In genomic region chrX:10986616-10987015, GRCh38 we compare ENCODE assay signal across 25 cellular contexts.
DNase-seq lines count a peak whose midpoint lies in the region; ATAC-seq, FAIRE-seq and TF ChIP-seq lines count a peak whose summit lies in the region.
"Had no signal": no experiment of that assay in that cellular context is flagged by ENCODE, and none has a peak within 500 bp of the region (broad histone marks: within the 10 kb centered on the region; RNA-seq: fewer than 3 reads in every experiment).

No MANE protein-coding gene starts in this region.

- in situ Hi-C loops in astrocyte of the cerebellum (cut with HindIII; ENCODE audit: low sequenced_read_pairs): no loop called here

- no peak overlapping the region for H3K27ac ChIP-seq in right cardiac atrium (ENCODE audit: low read length)
- H3K27ac ChIP-seq: BLaER1 treated with 17β-estradiol and CSF1 and Interleukin-3, amounts not matched to agents 10 nM and 100 nM; RWPE1 had no signal

- TF ChIP-seq CTCF in AG10803 (conservative IDR thresholded peaks at IDR 0.05; ENCODE audit: low read length): no peak
- no peak for TF ChIP-seq CTCF in astrocyte of the cerebellum (IDR thresholded peaks at IDR 0.05; ENCODE audit: low read depth, low read length, missing control alignments)
- no peak for TF ChIP-seq CTCF in omental fat pad (IDR thresholded peaks at IDR 0.05)

- intact Hi-C loops in right cardiac atrium (cut with DNase I): no loop called here

- no peaks in the 10 kb centered on the region for H3K27me3 ChIP-seq in right cardiac atrium (ENCODE audit: control insufficient read depth, insufficient read depth)

- peak; percentile 42 for FAIRE-seq in GM19239 (lab: Jason Lieb, UNC)
- FAIRE-seq: GM12892 had no signal

- no peak overlapping the region for H3K4me3 ChIP-seq in AG10803 (ENCODE audit: low read length)
- no peak overlapping the region for H3K4me3 ChIP-seq in astrocyte of the cerebellum (ENCODE audit: low read depth, low read length)
- no peak overlapping the region for H3K4me3 ChIP-seq in right cardiac atrium (ENCODE audit: low read length)
- H3K4me3 ChIP-seq: BLaER1 treated with 17β-estradiol and CSF1 and Interleukin-3, amounts not matched to agents 10 nM and 100 nM had no signal

- ATAC-seq in omental fat pad (ENCODE audit: low FRiP score): no peak
- no peak for ATAC-seq in right cardiac atrium
- ATAC-seq: Panc1 had no signal

- 56% methylated on average over 2 of the region's 2 CpGs for WGBS in right cardiac atrium

- H3K4me1 ChIP-seq in right cardiac atrium (ENCODE audit: control insufficient read depth, insufficient read depth, low read length): no peaks in the 10 kb centered on the region
- H3K4me1 ChIP-seq: BLaER1 treated with 17β-estradiol and CSF1 and Interleukin-3, amounts not matched to agents 10 nM and 100 nM had no signal

- DNase-seq in AG10803 (ENCODE audit: low read depth): peak; percentile 62
- DNase-seq in GM19239 (ENCODE audit: insufficient read length, low spot score): no peak
- DNase-seq in astrocyte of the cerebellum (ENCODE audit: low read depth): peak; percentile 36
- DNase-seq in medulla oblongata (ENCODE audit: extremely low spot score): peak; percentile 2
- DNase-seq in OCI-M1 (lab: John Stamatoyannopoulos, UW): no peak
- DNase-seq in effector CD4-positive, alpha-beta T cell: no peak
- DNase-seq in omental fat pad (ENCODE audit: low spot score): no peak
- DNase-seq in right cardiac atrium: no peak
- DNase-seq: 8988T; ACHN; AML-193; CD4-positive, alpha-beta T cell; DMS53; GDM1; H7; IMR-90; KG1; MM.1S; NCI-H2029; NCI-H510A; SHP77 had no signal

- H3K9me3 ChIP-seq in right cardiac atrium (ENCODE audit: control insufficient read depth, low read length): no peaks in the 10 kb centered on the region
- H3K9me3 ChIP-seq: BLaER1 treated with 17β-estradiol and CSF1 and Interleukin-3, amounts not matched to agents 10 nM and 100 nM had no signal

Comparison
In these comparisons a context has a peak if more than half of its experiments do, and no peak if none do; other contexts are left out.
1. DNase-seq: peak in AG10803 (single experiment), astrocyte of the cerebellum (single experiment) and medulla oblongata (single experiment); none in GM19239 (single experiment), OCI-M1 (single experiment), effector CD4-positive, alpha-beta T cell (single experiment), omental fat pad (single experiment) and right cardiac atrium (0 of 3).